ENCODE assay signal across 8 cellular contexts in the genomic region with DNA sequence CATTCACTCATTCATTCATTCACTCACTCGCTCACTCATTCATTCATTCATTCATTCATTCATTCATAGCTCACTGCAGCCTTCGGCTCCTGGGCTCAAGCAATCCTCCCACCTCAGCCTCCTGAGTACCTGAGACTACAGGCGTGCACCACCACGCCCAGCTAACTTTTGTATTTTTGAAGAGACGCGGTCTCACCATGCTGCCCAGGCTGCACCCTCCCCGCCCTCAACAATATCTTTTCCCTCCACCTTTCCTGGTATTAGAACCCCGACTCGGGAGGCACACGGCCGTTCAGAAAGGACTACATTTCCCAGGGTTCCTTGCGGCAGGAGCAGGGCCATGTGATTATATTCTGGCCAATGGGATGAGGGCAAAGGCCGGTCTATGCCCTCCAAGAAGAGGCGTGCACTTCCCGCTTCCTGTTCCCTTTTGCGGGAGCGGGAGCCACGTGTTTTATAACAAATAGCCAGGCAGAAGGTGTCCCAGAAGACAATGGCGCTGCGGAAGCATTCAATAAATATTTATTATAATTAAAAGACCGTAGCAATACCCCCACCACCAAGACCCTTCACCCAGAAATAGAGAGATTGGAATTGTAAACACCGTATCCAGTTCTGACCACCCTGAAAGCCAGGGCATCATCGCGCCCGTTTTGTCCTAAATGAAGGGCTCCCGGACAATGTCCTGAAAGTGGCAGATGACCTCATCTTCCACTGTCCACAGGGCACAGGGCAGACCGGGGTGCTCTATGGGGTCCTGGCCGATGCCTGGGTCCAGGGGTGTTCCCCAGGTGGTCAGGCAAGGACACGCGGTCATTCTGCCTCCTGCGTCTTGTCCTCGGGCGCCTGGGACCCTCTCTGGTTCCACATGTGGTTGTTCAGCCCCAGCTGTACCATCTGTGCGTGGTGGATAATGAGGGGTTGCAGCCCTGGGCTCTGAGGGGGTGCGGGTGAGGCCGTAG. TPM values are rescaled to one million over a fixed set of nuclear protein-coding genes. Genes with fewer than 3 reads are reported as not detected.
A peak's percentile ranks its signal among the peaks of the same experiment; 100 is the strongest.
DNase-seq lines count a peak whose midpoint lies in the region; ATAC-seq and TF ChIP-seq lines count a peak whose summit lies in the region.

No MANE protein-coding gene starts in this region.

- H3K27ac ChIP-seq in SK-N-SH (ENCODE audit: low read depth in 2 of 2, low read length in 1 of 2) (peak overlapping the region; percentile 48 to 56; a peak in 3 of 4 replicates), suprapubic skin (peak overlapping the region; percentile 12)

- TF ChIP-seq POLR2A in suprapubic skin (IDR thresholded peaks at IDR 0.05) = no peak

- 41% methylated on average over 32 of the region's 36 CpGs for WGBS in SK-N-SH (ENCODE audit: low lambda C conversion rate)
- WGBS in suprapubic skin = 28% methylated on average over 27 of the region's 36 CpGs

- peaks cover 39% of the 10 kb centered on the region for H3F3A ChIP-seq in SK-N-SH (replicated peaks; ENCODE audit: insufficient read depth)

- POLR2A ChIA-PET in GM10248 (lab: Yijun Ruan, JAX) = no interaction called here
- POLR2A ChIA-PET in SK-N-SH (lab: Yijun Ruan, JAX) = no interaction called here

- H3K9me3 ChIP-seq in SK-N-SH (no peaks in the 10 kb centered on the region), suprapubic skin (no peaks in the 10 kb centered on the region)

- CTCF ChIA-PET in GM10248 (lab: Yijun Ruan, JAX) = interaction anchor here (1.0 to 11.6 kb wide), 3 partner anchors 24 to 215 kb away, joined by 4 to 172 read pairs (median 5); partner anchors contain the start of gene FEM1A
- CTCF ChIA-PET in SK-N-SH (lab: Yijun Ruan, JAX) = interaction anchor here (0.7 to 13.0 kb wide), 5 partner anchors 11 to 427 kb away, joined by 3 to 409 read pairs (median 4); partner anchors contain the start of gene FEM1A

- H3K9me2 ChIP-seq in SK-N-SH = no peaks in the 10 kb centered on the region

- H3K4me1 ChIP-seq in SK-N-SH (ENCODE audit: control insufficient read depth in 1 of 2, insufficient read depth in 2 of 2, low read depth in 1 of 2, low read length in 1 of 2) (peaks cover 3 to 7% of the 10 kb centered on the region in 2 experiments; a peak in 2 of 4 replicates), suprapubic skin (peaks cover 31% of the 10 kb centered on the region)

- peak overlapping the region; percentile 52; the same call in 1 of the 2 replicates for H3K4me2 ChIP-seq in SK-N-SH

- peaks cover 20% of the 10 kb centered on the region for H3K79me2 ChIP-seq in SK-N-SH (ENCODE audit: insufficient read depth)

- peaks cover 4 to 17% of the 10 kb centered on the region in 2 experiments for H3K36me3 ChIP-seq in SK-N-SH (replicated peaks in 1 of 2; ENCODE audit: control insufficient read depth in 1 of 2, insufficient read depth in 2 of 2, low read length in 1 of 2)
- H3K36me3 ChIP-seq in suprapubic skin = peaks cover 37% of the 10 kb centered on the region

- no peak overlapping the region for H2AFZ ChIP-seq in SK-N-SH (ENCODE audit: low read depth)

- peak; percentile 75 for ATAC-seq in omental fat pad (ENCODE audit: low FRiP score)
- no peak for ATAC-seq in HG02938 (IDR thresholded peaks at IDR 0.05; ENCODE audit: unreplicated experiment)

- TF ChIP-seq RAD21 in SK-N-SH (IDR thresholded peaks at IDR 0.05; ENCODE audit: low read length) = no peak

- peak; percentile 88 for DNase-seq in GM10248 (ENCODE audit: extremely low spot score)
- peak; percentile 93 for DNase-seq in NCI-H1092 (lab: John Stamatoyannopoulos, UW)
- DNase-seq in SK-N-SH = peak; percentile 97
- DNase-seq in activated naive CD4-positive, alpha-beta T cell treated with anti-CD3 and anti-CD28 coated beads, Interleukin-2, amount 50 U/mL, for 16 hours = peak; percentile 76
- DNase-seq in germinal center (ENCODE audit: low spot score) = peak; percentile 95
- DNase-seq in omental fat pad (ENCODE audit: low spot score) = peak; percentile 78
- DNase-seq in suprapubic skin (ENCODE audit: low spot score in 2 of 2) = peak; percentile 92

- no peak overlapping the region for H3K9ac ChIP-seq in SK-N-SH

- TF ChIP-seq CTCF in GM10248 (IDR thresholded peaks at IDR 0.05; ENCODE audit: control extremely low read depth, extremely low read depth, low read depth, missing control alignments) (no peak), SK-N-SH (IDR thresholded peaks at IDR 0.05) (no peak), omental fat pad (IDR thresholded peaks at IDR 0.05) (no peak), suprapubic skin (IDR thresholded peaks at IDR 0.05) (no peak)

- peak overlapping the region in 1 of 2 experiments; percentile 27; a peak in 1 of 4 replicates for H3K4me3 ChIP-seq in SK-N-SH (ENCODE audit: low read depth in 2 of 2, low read length in 1 of 2)
- H3K4me3 ChIP-seq in suprapubic skin = peak overlapping the region; percentile 31

- H4K20me1 ChIP-seq in SK-N-SH (ENCODE audit: insufficient read depth) = no peaks in the 10 kb centered on the region

- no peaks in the 10 kb centered on the region for H3K27me3 ChIP-seq in SK-N-SH (ENCODE audit: insufficient read depth)
- H3K27me3 ChIP-seq in suprapubic skin = no peaks in the 10 kb centered on the region

- TF ChIP-seq EP300 in SK-N-SH (IDR thresholded peaks at IDR 0.05; ENCODE audit: borderline replicate concordance in 1 of 2, low read depth in 1 of 2, low read length in 1 of 2) = no peak
- TF ChIP-seq EP300 in suprapubic skin (IDR thresholded peaks at IDR 0.05) = no peak

TF ChIP-seq in SK-N-SH, 30 proteins besides CTCF, POLR2A, EP300 and RAD21 (continues in another document):
- TF ChIP-seq FOSL2 (IDR thresholded peaks at IDR 0.05; ENCODE audit: borderline replicate concordance, low read depth) = no peak
- TF ChIP-seq, protein P1, sequence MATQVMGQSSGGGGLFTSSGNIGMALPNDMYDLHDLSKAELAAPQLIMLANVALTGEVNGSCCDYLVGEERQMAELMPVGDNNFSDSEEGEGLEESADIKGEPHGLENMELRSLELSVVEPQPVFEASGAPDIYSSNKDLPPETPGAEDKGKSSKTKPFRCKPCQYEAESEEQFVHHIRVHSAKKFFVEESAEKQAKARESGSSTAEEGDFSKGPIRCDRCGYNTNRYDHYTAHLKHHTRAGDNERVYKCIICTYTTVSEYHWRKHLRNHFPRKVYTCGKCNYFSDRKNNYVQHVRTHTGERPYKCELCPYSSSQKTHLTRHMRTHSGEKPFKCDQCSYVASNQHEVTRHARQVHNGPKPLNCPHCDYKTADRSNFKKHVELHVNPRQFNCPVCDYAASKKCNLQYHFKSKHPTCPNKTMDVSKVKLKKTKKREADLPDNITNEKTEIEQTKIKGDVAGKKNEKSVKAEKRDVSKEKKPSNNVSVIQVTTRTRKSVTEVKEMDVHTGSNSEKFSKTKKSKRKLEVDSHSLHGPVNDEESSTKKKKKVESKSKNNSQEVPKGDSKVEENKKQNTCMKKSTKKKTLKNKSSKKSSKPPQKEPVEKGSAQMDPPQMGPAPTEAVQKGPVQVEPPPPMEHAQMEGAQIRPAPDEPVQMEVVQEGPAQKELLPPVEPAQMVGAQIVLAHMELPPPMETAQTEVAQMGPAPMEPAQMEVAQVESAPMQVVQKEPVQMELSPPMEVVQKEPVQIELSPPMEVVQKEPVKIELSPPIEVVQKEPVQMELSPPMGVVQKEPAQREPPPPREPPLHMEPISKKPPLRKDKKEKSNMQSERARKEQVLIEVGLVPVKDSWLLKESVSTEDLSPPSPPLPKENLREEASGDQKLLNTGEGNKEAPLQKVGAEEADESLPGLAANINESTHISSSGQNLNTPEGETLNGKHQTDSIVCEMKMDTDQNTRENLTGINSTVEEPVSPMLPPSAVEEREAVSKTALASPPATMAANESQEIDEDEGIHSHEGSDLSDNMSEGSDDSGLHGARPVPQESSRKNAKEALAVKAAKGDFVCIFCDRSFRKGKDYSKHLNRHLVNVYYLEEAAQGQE (IDR thresholded peaks at IDR 0.05; ENCODE audit: low read depth, low read length) = 0 out of 2 replicates have a peak, but pooled peaks have one; percentile 23
- TF ChIP-seq ZBTB33 (IDR thresholded peaks at IDR 0.05; ENCODE audit: borderline replicate concordance, low read depth) = no peak
- TF ChIP-seq, protein P2, sequence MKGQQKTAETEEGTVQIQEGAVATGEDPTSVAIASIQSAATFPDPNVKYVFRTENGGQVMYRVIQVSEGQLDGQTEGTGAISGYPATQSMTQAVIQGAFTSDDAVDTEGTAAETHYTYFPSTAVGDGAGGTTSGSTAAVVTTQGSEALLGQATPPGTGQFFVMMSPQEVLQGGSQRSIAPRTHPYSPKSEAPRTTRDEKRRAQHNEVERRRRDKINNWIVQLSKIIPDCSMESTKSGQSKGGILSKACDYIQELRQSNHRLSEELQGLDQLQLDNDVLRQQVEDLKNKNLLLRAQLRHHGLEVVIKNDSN (IDR thresholded peaks at IDR 0.05; ENCODE audit: borderline replicate concordance, low read depth) = peak; percentile 98
- TF ChIP-seq ELF1 (IDR thresholded peaks at IDR 0.05) = peak; percentile 95
- TF ChIP-seq MXI1 (IDR thresholded peaks at IDR 0.05; ENCODE audit: low read depth, low read length) = peak; percentile 96

RNA-seq across cellular contexts. Expression of gene TICAM1, which starts 15.8 kb away (rescaled TPM):
- 1.8 and 2.7 TPM in 2 replicates for polyA plus RNA-seq in SK-N-SH (2012; rRNA removed)
- polyA plus RNA-seq in SK-N-SH (2012; cell fraction: cytosol; rRNA removed) = 1.9 and 2.6 TPM in 2 replicates
- polyA plus RNA-seq in SK-N-SH (2012; cell fraction: nucleus; rRNA removed) = 2.1 and 3.7 TPM in 2 replicates
- total RNA-seq in omental fat pad = 1 to 10 TPM; 4.1 to 8.5 (median 6.3) TPM
- total RNA-seq in suprapubic skin = 10 to 100 TPM; 16.5 to 28.3 (median 20.3) TPM

RNA-seq across cellular contexts. Expression of gene FEM1A, which starts 24.2 kb away (rescaled TPM):
- polyA plus RNA-seq in SK-N-SH (2012; rRNA removed) = 4.8 and 5.0 TPM in 2 replicates
- 2.8 and 4.0 TPM in 2 replicates for polyA plus RNA-seq in SK-N-SH (2012; cell fraction: cytosol; rRNA removed)
- 3.5 and 3.7 TPM in 2 replicates for polyA plus RNA-seq in SK-N-SH (2012; cell fraction: nucleus; rRNA removed)
- total RNA-seq in omental fat pad = 10 to 100 TPM; 11.8 to 22.1 (median 13.9) TPM
- 10 to 100 TPM; 29.6 to 51.8 (median 41.1) TPM for total RNA-seq in suprapubic skin

RNA-seq across cellular contexts. Expression of gene PLIN3, which starts 51.8 kb away (rescaled TPM):
- 129 and 136 TPM in 2 replicates for polyA plus RNA-seq in SK-N-SH (2012; rRNA removed)
- polyA plus RNA-seq in SK-N-SH (2012; cell fraction: cytosol; rRNA removed) = 55.6 and 96.3 TPM in 2 replicates
- polyA plus RNA-seq in SK-N-SH (2012; cell fraction: nucleus; rRNA removed) = 67.5 and 82.1 TPM in 2 replicates
- total RNA-seq in omental fat pad (10 to 100 TPM; 23.1 to 64.0 (median 33.8) TPM), suprapubic skin (10 to 100 TPM; 52.4 to 74.9 (median 65.5) TPM)
